ENCODE assay signal across 26 cellular contexts in the genomic region with DNA sequence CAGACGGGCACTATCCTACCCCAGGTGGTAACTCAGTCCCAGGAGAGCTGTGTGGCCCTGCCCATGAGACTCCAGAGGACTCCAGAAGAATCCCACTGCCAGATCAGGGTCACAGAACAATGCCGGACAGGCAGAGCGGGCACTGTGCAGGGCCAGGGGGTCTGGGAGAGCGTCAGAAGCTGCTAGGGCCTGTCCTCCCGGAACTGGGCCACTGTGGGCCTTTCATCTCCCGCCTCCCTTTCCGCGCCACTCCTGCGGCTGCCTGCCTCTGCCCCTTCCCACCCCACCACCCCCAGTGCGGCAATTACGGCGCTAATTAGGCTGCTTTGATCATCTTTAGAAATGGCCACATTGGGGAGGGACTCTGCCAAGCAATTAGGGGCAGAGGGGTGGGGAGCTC. TPM values are rescaled to one million over a fixed set of nuclear protein-coding genes. Genes with fewer than 3 reads are reported as not detected.
"Had no signal": no experiment of that assay in that cellular context is flagged by ENCODE, and none has a peak within 500 bp of the region (broad histone marks: within the 10 kb centered on the region; RNA-seq: fewer than 3 reads in every experiment).

No MANE protein-coding gene starts in this region.

- H3K4me3 Mint-ChIP-seq: activated CD8-positive, alpha-beta T cell treated with anti-CD3 and anti-CD28 coated beads, Interleukin-2, amount 10 ng/mL, durations not matched to agents 7 days and 5 days; activated naive CD4-positive, alpha-beta T cell treated with anti-CD3 and anti-CD28 coated beads, Interleukin-2, amount 50 U/mL, for 24 hours; T-helper 17 cell; WTC11 had no signal

- DNase-seq: activated CD4-positive, alpha-beta T cell treated with anti-CD3 and anti-CD28 coated beads for 48 hours; activated CD4-positive, alpha-beta T cell treated with anti-CD3 and anti-CD28 coated beads, Interleukin-2, amount 50 U/mL, for 4 hours; activated CD4-positive, CD25-positive, alpha-beta regulatory T cell treated with anti-CD3 and anti-CD28 coated beads, Interleukin-2, amount 50 U/mL, for 72 hours; activated CD8-positive, alpha-beta memory T cell treated with anti-CD3 and anti-CD28 coated beads, Interleukin-2, amount 50 U/mL, for 48 hours; activated CD8-positive, alpha-beta T cell treated with anti-CD3 and anti-CD28 coated beads, Interleukin-2, amount 10 ng/mL, durations not matched to agents 7 days and 5 days; activated effector memory CD4-positive, alpha-beta T cell treated with Interleukin-2 at 50 U/mL for 16 hours; activated naive CD4-positive, alpha-beta T cell; activated T-cell treated with anti-CD3 and anti-CD28 coated beads, Interleukin-2, amount 50 U/mL, for 1 hour; aorta; body of pancreas; central memory CD4-positive, alpha-beta T cell; MG63; MV-4-11; NCI-H1092 treated with DMSO at 0.1 percent for 48 hours; NCI-H1694 treated with DMSO at 0.1 percent for 48 hours; NCI-H2081; NCI-H510A treated with DMSO at 0.1 percent for 48 hours; PC-3; SHP77 treated with DMSO at 0.1 percent for 48 hours; T-helper 17 cell; T-helper 9 cell had no signal

- H3K27ac Mint-ChIP-seq: activated CD8-positive, alpha-beta T cell treated with anti-CD3 and anti-CD28 coated beads, Interleukin-2, amount 10 ng/mL, durations not matched to agents 7 days and 5 days; activated naive CD4-positive, alpha-beta T cell treated with anti-CD3 and anti-CD28 coated beads, Interleukin-2, amount 50 U/mL, for 24 hours; T-helper 17 cell had no signal

- H3K27ac ChIP-seq: body of pancreas had no signal

- H3K36me3 Mint-ChIP-seq: activated naive CD4-positive, alpha-beta T cell treated with anti-CD3 and anti-CD28 coated beads, Interleukin-2, amount 50 U/mL, for 24 hours; WTC11 had no signal

- H3K9me3 ChIP-seq: body of pancreas, MG63 had no signal

- H3K36me3 ChIP-seq: MG63 had no signal

- H3K4me3 ChIP-seq: body of pancreas, MG63 had no signal

- ATAC-seq: activated CD8-positive, alpha-beta T cell treated with anti-CD3 and anti-CD28 coated beads, Interleukin-2, amount 10 ng/mL, durations not matched to agents 7 days and 5 days; body of pancreas; PC-3; T-helper 17 cell; WTC11 had no signal

- H3K9me3 Mint-ChIP-seq: activated naive CD4-positive, alpha-beta T cell treated with anti-CD3 and anti-CD28 coated beads, Interleukin-2, amount 50 U/mL, for 24 hours; WTC11 had no signal

RNA-seq across cellular contexts. Expression of a gene that starts 0.6 kb away (rescaled TPM):
- total RNA-seq: activated CD8-positive, alpha-beta T cell treated with anti-CD3 and anti-CD28 coated beads, Interleukin-2, amount 10 ng/mL, durations not matched to agents 7 days and 5 days; aorta; body of pancreas; bronchial epithelial cell; chondrocyte; PC-3; SK-MEL-5; T-helper 17 cell; WTC11 had no signal
- polyA plus RNA-seq: aorta had no signal

RNA-seq across cellular contexts. Expression of a gene that starts 6.4 kb away (rescaled TPM):
- total RNA-seq: activated CD8-positive, alpha-beta T cell treated with anti-CD3 and anti-CD28 coated beads, Interleukin-2, amount 10 ng/mL, durations not matched to agents 7 days and 5 days; aorta; body of pancreas; bronchial epithelial cell; chondrocyte; PC-3; T-helper 17 cell; WTC11 had no signal
- polyA plus RNA-seq: aorta had no signal

RNA-seq across cellular contexts. Expression of a gene that starts 19.9 kb away (rescaled TPM):
- total RNA-seq: activated CD8-positive, alpha-beta T cell treated with anti-CD3 and anti-CD28 coated beads, Interleukin-2, amount 10 ng/mL, durations not matched to agents 7 days and 5 days; aorta; body of pancreas; bronchial epithelial cell; chondrocyte; PC-3; SK-MEL-5; T-helper 17 cell had no signal
- polyA plus RNA-seq: aorta had no signal
